22 cellular contexts compared by ENCODE assay signal in genomic region chr5:119017999-119018398, GRCh38.
"Had no signal": no experiment of that assay in that cellular context is flagged by ENCODE, and none has a peak within 500 bp of the region (broad histone marks: within the 10 kb centered on the region; RNA-seq: fewer than 3 reads in every experiment).

No MANE protein-coding gene starts in this region.

- H3K4me1 ChIP-seq: right lobe of liver, testis, uterus had no signal

- H3K27me3 ChIP-seq: right lobe of liver, testis, uterus had no signal

- H3K4me3 Mint-ChIP-seq: activated naive CD8-positive, alpha-beta T cell; activated T-cell treated with anti-CD3 and anti-CD28 coated beads, Interleukin-2, amount 50 U/mL, for 4 hours; central memory CD8-positive, alpha-beta T cell had no signal

- H3K9me3 Mint-ChIP-seq: activated T-cell treated with anti-CD3 and anti-CD28 coated beads, Interleukin-2, amount 50 U/mL, for 4 hours; activated T-helper 2 cell treated with anti-CD3 and anti-CD28 coated beads, Interferon-gamma antibody, Interleukin-2, Interleukin-4, amounts not matched to agents 10 μg/mL and 5 μg/mL and 100 μg/mL, durations not matched to agents 14 hours and 24 hours and 36 hours; central memory CD8-positive, alpha-beta T cell had no signal

- DNase-seq: activated CD4-positive, alpha-beta T cell treated with anti-CD3 and anti-CD28 coated beads for 4 hours; activated CD4-positive, alpha-beta T cell treated with anti-CD3 and anti-CD28 coated beads, Interleukin-2, amount 50 U/mL, for 48 hours; activated CD4-positive, CD25-positive, alpha-beta regulatory T cell; activated CD8-positive, alpha-beta memory T cell treated with anti-CD3 and anti-CD28 coated beads, Interleukin-2, amount 50 U/mL, for 48 hours; activated naive CD4-positive, alpha-beta T cell; activated T-cell treated with anti-CD3 and anti-CD28 coated beads, Interleukin-2, amount 50 U/mL, for 4 hours; effector memory CD4-positive, alpha-beta T cell; left cardiac atrium; mesenchymal stem cell; mucosa of descending colon; nucleus accumbens; posterior cingulate gyrus; right lobe of liver; small intestine; stimulated activated naive CD4-positive, alpha-beta T cell; testis; trophoblast cell; uterus had no signal

- H3K4me1 Mint-ChIP-seq: central memory CD8-positive, alpha-beta T cell had no signal

- H3K36me3 Mint-ChIP-seq: activated naive CD8-positive, alpha-beta T cell had no signal

- H3K27ac Mint-ChIP-seq: activated naive CD8-positive, alpha-beta T cell; activated T-helper 2 cell treated with anti-CD3 and anti-CD28 coated beads, Interferon-gamma antibody, Interleukin-2, Interleukin-4, amounts not matched to agents 10 μg/mL and 5 μg/mL and 100 μg/mL, durations not matched to agents 14 hours and 24 hours and 36 hours had no signal

- H3K27ac ChIP-seq: right lobe of liver, testis, uterus had no signal

- H3K4me3 ChIP-seq: mucosa of descending colon, right lobe of liver, testis, uterus had no signal

- ATAC-seq: activated T-cell treated with anti-CD3 and anti-CD28 coated beads, Interleukin-2, amount 50 U/mL, for 4 hours; esophagus mucosa; left cardiac atrium; mucosa of descending colon; right lobe of liver had no signal

- H3K27me3 Mint-ChIP-seq: activated naive CD8-positive, alpha-beta T cell; central memory CD8-positive, alpha-beta T cell had no signal
